ENCODE assay signal across 22 cellular contexts in genomic region chr10:116819999-116820677, GRCh38. TPM values are rescaled to one million over a fixed set of nuclear protein-coding genes. Genes with fewer than 3 reads are reported as not detected.
DNase-seq lines count a peak whose midpoint lies in the region; ATAC-seq, FAIRE-seq and TF ChIP-seq lines count a peak whose summit lies in the region.
"Had no signal": no experiment of that assay in that cellular context is flagged by ENCODE, and none has a peak within 500 bp of the region (broad histone marks: within the 10 kb centered on the region; RNA-seq: fewer than 3 reads in every experiment).

No MANE protein-coding gene starts in this region.

- DNase-seq in A549 (ENCODE audit: low read depth in 1 of 2, low spot score in 1 of 2) (no peak), bronchial epithelial cell (ENCODE audit: low read depth) (no peak), islet precursor cell (peak; percentile 21), AG20443 (ENCODE audit: low spot score) (no peak), osteoblast (ENCODE audit: insufficient read length, low spot score, missing footprints) (no peak)
- DNase-seq: AML-193; BE2C; CD4-positive, alpha-beta T cell; CD8-positive, alpha-beta memory T cell; DMS 273 treated with DMSO at 0.1 percent for 48 hours; DMS79; EL; GDM1; GM23248; H9 had no signal

- no peak overlapping the region for H2AFZ ChIP-seq in osteoblast (ENCODE audit: low read length)
- H2AFZ ChIP-seq: GM23248 had no signal

- no peak overlapping the region for H3K27ac ChIP-seq in A549
- H3K27ac ChIP-seq in osteoblast (ENCODE audit: low read depth, low read length): no peak overlapping the region
- H3K27ac ChIP-seq: BLaER1 treated with 17β-estradiol and CSF1 and Interleukin-3, amounts not matched to agents 10 nM and 100 nM; GM23248 had no signal

- H3K27me3 ChIP-seq in bronchial epithelial cell (ENCODE audit: control insufficient read depth, insufficient read depth, low read length): no peaks in the 10 kb centered on the region
- H3K27me3 ChIP-seq in osteoblast (ENCODE audit: insufficient read depth, low read length): peaks cover 12% of the 10 kb centered on the region
- H3K27me3 ChIP-seq: BLaER1 treated with 17β-estradiol and CSF1 and Interleukin-3, amounts not matched to agents 10 nM and 100 nM had no signal

- ATAC-seq in A549 (no peak), GM21515 (IDR thresholded peaks at IDR 0.05; ENCODE audit: unreplicated experiment) (no peak)
- ATAC-seq: GM12878, HCT116 had no signal

- CTCF ChIA-PET in A549 (lab: Yijun Ruan, JAX): no interaction called here

- no peaks in the 10 kb centered on the region for H4K20me1 ChIP-seq in osteoblast (ENCODE audit: insufficient read depth, low read length)
- H4K20me1 ChIP-seq: BLaER1 treated with 17β-estradiol and CSF1 and Interleukin-3, amounts not matched to agents 10 nM and 100 nM had no signal

- TF ChIP-seq CTCF in A549 (IDR thresholded peaks at IDR 0.05): no peak
- no peak for TF ChIP-seq CTCF in bronchial epithelial cell (IDR thresholded peaks at IDR 0.05; ENCODE audit: insufficient read depth, low read length, severe bottlenecking)
- TF ChIP-seq CTCF in osteoblast (IDR thresholded peaks at IDR 0.05; ENCODE audit: extremely low read depth, low read depth, low read length): no peak

- 73% methylated on average over 6 of the region's 6 CpGs for WGBS in A549 (ENCODE audit: missing lambda C conversion rate)

- H3K9me3 ChIP-seq in A549 (no peaks in the 10 kb centered on the region), osteoblast (ENCODE audit: low read depth, low read length) (no peaks in the 10 kb centered on the region)
- H3K9me3 ChIP-seq: BE2C had no signal

- no peak for TF ChIP-seq POLR2A in A549 (IDR thresholded peaks at IDR 0.05; ENCODE audit: low read length)

- H3K79me2 ChIP-seq in osteoblast (ENCODE audit: insufficient read depth, low read length): no peaks in the 10 kb centered on the region

- TF ChIP-seq EP300 in A549 (IDR thresholded peaks at IDR 0.05) (no peak), Ishikawa (IDR thresholded peaks at IDR 0.05; ENCODE audit: borderline replicate concordance) (no peak)

- FAIRE-seq in A549 (lab: Jason Lieb, UNC) (no peak), bronchial epithelial cell (lab: Jason Lieb, UNC) (peak; percentile 76)
- FAIRE-seq: D721Med, GM12878 had no signal

- POLR2A ChIA-PET in A549 (lab: Yijun Ruan, JAX): no interaction called here

- H3K36me3 ChIP-seq in bronchial epithelial cell (ENCODE audit: control insufficient read depth, insufficient read depth, low read length) (no peaks in the 10 kb centered on the region), osteoblast (ENCODE audit: insufficient read depth, low read length) (no peaks in the 10 kb centered on the region)
- H3K36me3 ChIP-seq: BE2C; BLaER1 treated with 17β-estradiol and CSF1 and Interleukin-3, amounts not matched to agents 10 nM and 100 nM had no signal

- no peak for TF ChIP-seq RAD21 in A549 (conservative IDR thresholded peaks at IDR 0.05 in 1 of 2, IDR thresholded peaks at IDR 0.05 in 1 of 2)
- TF ChIP-seq RAD21 in Ishikawa (IDR thresholded peaks at IDR 0.05; ENCODE audit: low read depth): no peak

- H3K4me2 ChIP-seq in A549: no peak overlapping the region
- H3K4me2 ChIP-seq in osteoblast (ENCODE audit: insufficient read depth, low read length): no peak overlapping the region
- H3K4me2 ChIP-seq: BLaER1 treated with 17β-estradiol and CSF1 and Interleukin-3, amounts not matched to agents 10 nM and 100 nM had no signal

- H3K4me3 ChIP-seq in A549 (no peak overlapping the region), bronchial epithelial cell (ENCODE audit: low read depth, low read length) (no peak overlapping the region), osteoblast (ENCODE audit: insufficient read depth, low read length) (no peak overlapping the region)
- H3K4me3 ChIP-seq: BLaER1 treated with 17β-estradiol and CSF1 and Interleukin-3, amounts not matched to agents 10 nM and 100 nM; GM12878; GM23248 had no signal

- H3K4me1 ChIP-seq in A549 (no peaks in the 10 kb centered on the region), osteoblast (ENCODE audit: insufficient read depth, low read length) (peaks cover 9% of the 10 kb centered on the region)
- H3K4me1 ChIP-seq: BE2C had no signal

TF ChIP-seq in A549, 52 proteins besides CTCF, POLR2A, EP300 and RAD21:
- TF ChIP-seq MAFK (IDR thresholded peaks at IDR 0.05; ENCODE audit: partially characterized antibody) (peak; percentile 67), ESRRA (IDR thresholded peaks at IDR 0.05; ENCODE audit: borderline replicate concordance, low read length) (no peak), HOXB5 (CRISPR knock-in tag; IDR thresholded peaks at IDR 0.05) (no peak)
- TF ChIP-seq, protein P1, sequence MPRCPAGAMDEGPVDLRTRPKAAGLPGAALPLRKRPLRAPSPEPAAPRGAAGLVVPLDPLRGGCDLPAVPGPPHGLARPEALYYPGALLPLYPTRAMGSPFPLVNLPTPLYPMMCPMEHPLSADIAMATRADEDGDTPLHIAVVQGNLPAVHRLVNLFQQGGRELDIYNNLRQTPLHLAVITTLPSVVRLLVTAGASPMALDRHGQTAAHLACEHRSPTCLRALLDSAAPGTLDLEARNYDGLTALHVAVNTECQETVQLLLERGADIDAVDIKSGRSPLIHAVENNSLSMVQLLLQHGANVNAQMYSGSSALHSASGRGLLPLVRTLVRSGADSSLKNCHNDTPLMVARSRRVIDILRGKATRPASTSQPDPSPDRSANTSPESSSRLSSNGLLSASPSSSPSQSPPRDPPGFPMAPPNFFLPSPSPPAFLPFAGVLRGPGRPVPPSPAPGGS (IDR thresholded peaks at IDR 0.05): no peak

TF ChIP-seq in Ishikawa, 13 proteins besides CTCF, POLR2A, EP300 and RAD21:
- TF ChIP-seq, protein P2, sequence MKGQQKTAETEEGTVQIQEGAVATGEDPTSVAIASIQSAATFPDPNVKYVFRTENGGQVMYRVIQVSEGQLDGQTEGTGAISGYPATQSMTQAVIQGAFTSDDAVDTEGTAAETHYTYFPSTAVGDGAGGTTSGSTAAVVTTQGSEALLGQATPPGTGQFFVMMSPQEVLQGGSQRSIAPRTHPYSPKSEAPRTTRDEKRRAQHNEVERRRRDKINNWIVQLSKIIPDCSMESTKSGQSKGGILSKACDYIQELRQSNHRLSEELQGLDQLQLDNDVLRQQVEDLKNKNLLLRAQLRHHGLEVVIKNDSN (IDR thresholded peaks at IDR 0.05): peak; percentile 62
- no peak for TF ChIP-seq REST (IDR thresholded peaks at IDR 0.05; ENCODE audit: low read depth)

RNA-seq across cellular contexts. Expression of gene ENO4, which starts 29.2 kb away (rescaled TPM):
- polyA plus RNA-seq in A549 (2011; rRNA removed) (0.47 and 0.60 TPM in 2 replicates), A549 (2017; fragmentation: RNase III; extraction: RNeasy Plus Mini Kit Qiagen cat#74134 plus additional on column Dnase treatment) (0.17 to 0.39 TPM (median 0.36 TPM) in 3 replicates)
- polyA plus RNA-seq in A549 (2012; cell fraction: cytosol; rRNA removed): 0.30 and 0.41 TPM in 2 replicates
- 0.15 and 0.26 TPM in 2 replicates for polyA plus RNA-seq in A549 (2012; cell fraction: nucleus; rRNA removed)
- polyA minus RNA-seq in A549 (2011; rRNA and poly(A)+ RNA removed): 0.25 and 1.8 TPM in 2 replicates
- total RNA-seq in bronchial epithelial cell (not detected in 2 replicates), osteoblast (0.29 and 0.36 TPM in 2 replicates)
- total RNA-seq: CD4-positive, alpha-beta T cell; CD8-positive, alpha-beta memory T cell; GM12878 had no signal
- polyA plus RNA-seq: CD14-positive monocyte; CD8-positive, alpha-beta memory T cell had no signal
